In genomic region chr7:74449809-74450397, GRCh38 we compare ENCODE assay signal across 9 cellular contexts. TPM values are rescaled to one million over a fixed set of nuclear protein-coding genes. Genes with fewer than 3 reads are reported as not detected.
A peak's percentile ranks its signal among the peaks of the same experiment; 100 is the strongest.
DNase-seq lines count a peak whose midpoint lies in the region; ATAC-seq lines count a peak whose summit lies in the region.
"Had no signal": no experiment of that assay in that cellular context is flagged by ENCODE, and none has a peak within 500 bp of the region (broad histone marks: within the 10 kb centered on the region; RNA-seq: fewer than 3 reads in every experiment).

No MANE protein-coding gene starts in this region.

- no peaks in the 10 kb centered on the region for H3K27me3 ChIP-seq in CD4-positive, CD25-positive, alpha-beta regulatory T cell (ENCODE audit: control insufficient read depth, insufficient read depth, low read length)
- H3K27me3 ChIP-seq in SJSA1 (replicated peaks), result no peaks in the 10 kb centered on the region

- peaks cover 12% of the 10 kb centered on the region for H3K27me3 Mint-ChIP-seq in CD4-positive, CD25-positive, alpha-beta regulatory T cell

- peaks cover 24% of the 10 kb centered on the region for H3K4me1 ChIP-seq in CD4-positive, CD25-positive, alpha-beta regulatory T cell (ENCODE audit: control insufficient read depth, insufficient read depth, low read length, poor library complexity, severe bottlenecking)
- H3K4me1 ChIP-seq in SJSA1 (replicated peaks), result peaks cover 8% of the 10 kb centered on the region

- peaks cover 0 to 22% (median 13%) of the 10 kb centered on the region in 4 donors for H3K4me1 Mint-ChIP-seq in CD4-positive, CD25-positive, alpha-beta regulatory T cell

- H3K36me3 Mint-ChIP-seq in CD4-positive, CD25-positive, alpha-beta regulatory T cell, result no peaks in the 10 kb centered on the region

- peak overlapping the region in 2 of 3 donors; percentile 41 to 64 for H3K27ac Mint-ChIP-seq in CD4-positive, CD25-positive, alpha-beta regulatory T cell

- no peaks in the 10 kb centered on the region for H3K9me3 ChIP-seq in CD4-positive, CD25-positive, alpha-beta regulatory T cell (ENCODE audit: control insufficient read depth in 2 of 2, low read length in 2 of 2)
- H3K9me3 ChIP-seq in SJSA1 (replicated peaks), result no peaks in the 10 kb centered on the region

- intact Hi-C loops in Right ventricle myocardium superior (cut with DNase I), result loop anchor here (10.0 kb wide), 1 partner anchor 85 kb away; no protein-coding TSS in a partner anchor
- intact Hi-C loops in sciatic nerve (cut with DNase I), result loop anchor here (10.0 kb wide), 1 partner anchor 85 kb away; no protein-coding TSS in a partner anchor

- H3K9me3 Mint-ChIP-seq in CD4-positive, CD25-positive, alpha-beta regulatory T cell, result no peaks in the 10 kb centered on the region
- H3K9me3 Mint-ChIP-seq: IgD-negative memory B cell had no signal

- H3K36me3 ChIP-seq in CD4-positive, CD25-positive, alpha-beta regulatory T cell (ENCODE audit: control insufficient read depth, insufficient read depth, low read length), result no peaks in the 10 kb centered on the region
- peaks cover 5% of the 10 kb centered on the region; the same call in 1 of the 2 replicates for H3K36me3 ChIP-seq in SJSA1

- no peak overlapping the region for H3K27ac ChIP-seq in CD4-positive, CD25-positive, alpha-beta regulatory T cell (ENCODE audit: insufficient read depth, low read length, poor library complexity, severe bottlenecking)
- no peak overlapping the region for H3K27ac ChIP-seq in SJSA1

- peak; percentile 44 to 69 (median 60) for DNase-seq in CD4-positive, CD25-positive, alpha-beta regulatory T cell
- DNase-seq in SJSA1 (ENCODE audit: low read depth in 1 of 2, low spot score in 2 of 2) (peak; percentile 56 to 74), Right ventricle myocardium superior (peak; percentile 49), sciatic nerve (ENCODE audit: low spot score) (peak; percentile 68), GF-D8 (lab: John Stamatoyannopoulos, UW) (no peak), HPDE6-E6E7 (ENCODE audit: extremely low spot score) (no peak)
- peak; percentile 69 for DNase-seq in activated naive CD4-positive, alpha-beta T cell treated with Interleukin-2 at 50 U/mL for 16 hours

- H3K4me3 ChIP-seq in CD4-positive, CD25-positive, alpha-beta regulatory T cell (ENCODE audit: low read depth, low read length), result no peak overlapping the region
- no peak overlapping the region for H3K4me3 ChIP-seq in SJSA1

- peak overlapping the region in 2 of 4 donors; percentile 27 to 74 for H3K4me3 Mint-ChIP-seq in CD4-positive, CD25-positive, alpha-beta regulatory T cell

- ATAC-seq in CD4-positive, CD25-positive, alpha-beta regulatory T cell (ENCODE audit: low read depth in 2 of 2), result no peak
- ATAC-seq in HG02798 (IDR thresholded peaks at IDR 0.05; ENCODE audit: poor library complexity, unreplicated experiment) (peak; percentile 41), Right ventricle myocardium superior (ENCODE audit: poor library complexity) (peak; percentile 34), sciatic nerve (no peak)

RNA-seq across cellular contexts. Expression of gene GTF2IRD1, which starts 3.8 kb away (rescaled TPM):
- total RNA-seq in CD4-positive, CD25-positive, alpha-beta regulatory T cell, result 2.4 TPM
- under 1 TPM in 1 of 4 donors, not detected in 3; 0.16 TPM for polyA plus RNA-seq in CD4-positive, CD25-positive, alpha-beta regulatory T cell
- total RNA-seq in SJSA1 (2014; rRNA removed; shearing (Covaris generic)), result 9.9 and 21.2 TPM in 2 replicates
- total RNA-seq in Right ventricle myocardium superior (21.7 TPM), sciatic nerve (29.5 TPM)
- polyA plus RNA-seq: IgD-negative memory B cell had no signal

Comparison
In these comparisons a context has a peak if more than half of its experiments do, and no peak if none do; other contexts are left out.
1. ATAC-seq: peak in HG02798 (single experiment) and Right ventricle myocardium superior (single experiment); none in CD4-positive, CD25-positive, alpha-beta regulatory T cell (0 of 2) and sciatic nerve (single experiment).
2. DNase-seq: peak in CD4-positive, CD25-positive, alpha-beta regulatory T cell (3 of 3), SJSA1 (2 of 2), activated naive CD4-positive, alpha-beta T cell treated with Interleukin-2 at 50 U/mL for 16 hours (single experiment), Right ventricle myocardium superior (single experiment) and sciatic nerve (single experiment); none in GF-D8 (single experiment) and HPDE6-E6E7 (single experiment).